Comparison of ENCODE assay signal across 11 cellular contexts in the genomic region with DNA sequence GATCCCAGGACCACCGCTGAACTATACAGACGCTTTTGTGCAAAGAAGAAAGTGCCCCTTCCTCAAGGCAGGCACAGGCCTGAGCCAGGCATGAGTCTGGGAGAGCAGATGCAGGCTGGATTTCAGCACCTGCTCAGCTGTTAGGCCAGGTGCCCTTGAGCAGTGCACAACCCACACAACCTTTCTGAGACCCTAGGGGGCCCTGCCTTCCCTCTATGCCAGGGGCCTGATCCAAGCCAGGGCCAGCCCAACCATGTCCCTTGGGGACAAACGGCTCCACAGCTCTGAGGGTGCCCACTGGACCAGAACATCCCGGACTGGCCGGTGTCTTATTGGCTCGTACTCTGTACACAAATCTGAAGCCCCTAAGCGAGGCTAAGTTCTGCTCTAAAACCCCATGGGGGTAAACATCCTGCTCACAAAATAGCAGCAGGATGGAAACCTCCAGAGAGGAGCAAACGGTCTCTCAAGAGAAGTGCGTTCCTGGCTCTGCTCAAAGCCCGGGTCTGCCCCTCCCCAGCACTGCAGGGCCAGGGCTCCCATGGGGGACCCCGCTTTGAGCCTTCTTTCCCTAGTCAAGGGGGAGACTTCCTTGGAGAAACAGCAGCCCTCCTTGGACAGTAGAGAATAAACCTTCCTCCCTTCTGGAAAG.
"Had no signal": no experiment of that assay in that cellular context is flagged by ENCODE, and none has a peak within 500 bp of the region (broad histone marks: within the 10 kb centered on the region; RNA-seq: fewer than 3 reads in every experiment).

No MANE protein-coding gene starts in this region.

- ATAC-seq: left cardiac atrium, upper lobe of right lung had no signal

- H3K4me3 ChIP-seq: dorsolateral prefrontal cortex, esophagus muscularis mucosa, skin epidermis, upper lobe of right lung had no signal

- H3K4me1 ChIP-seq: upper lobe of right lung had no signal

- DNase-seq: activated CD4-positive, alpha-beta T cell treated with anti-CD3 and anti-CD28 coated beads, Interleukin-2, amount 50 U/mL, for 4 hours; activated gamma-delta T cell; activated T-cell treated with anti-CD3 and anti-CD28 coated beads, Interleukin-2, amount 50 U/mL, for 24 hours; dorsolateral prefrontal cortex; left cardiac atrium; retina; stimulated activated naive CD4-positive, alpha-beta T cell; upper lobe of right lung had no signal

- H3K36me3 ChIP-seq: esophagus muscularis mucosa, upper lobe of right lung had no signal

- H3K27ac Mint-ChIP-seq: activated naive CD8-positive, alpha-beta T cell; activated T-cell treated with anti-CD3 and anti-CD28 coated beads, Interleukin-2, amount 50 U/mL, for 24 hours had no signal

- H3K9me3 ChIP-seq: upper lobe of right lung had no signal

- H3K4me3 Mint-ChIP-seq: activated naive CD8-positive, alpha-beta T cell; activated T-cell treated with anti-CD3 and anti-CD28 coated beads, Interleukin-2, amount 50 U/mL, for 24 hours had no signal

- H3K27ac ChIP-seq: esophagus muscularis mucosa, skin epidermis, upper lobe of right lung had no signal
